ENCODE assay signal across 8 cellular contexts in the genomic region with DNA sequence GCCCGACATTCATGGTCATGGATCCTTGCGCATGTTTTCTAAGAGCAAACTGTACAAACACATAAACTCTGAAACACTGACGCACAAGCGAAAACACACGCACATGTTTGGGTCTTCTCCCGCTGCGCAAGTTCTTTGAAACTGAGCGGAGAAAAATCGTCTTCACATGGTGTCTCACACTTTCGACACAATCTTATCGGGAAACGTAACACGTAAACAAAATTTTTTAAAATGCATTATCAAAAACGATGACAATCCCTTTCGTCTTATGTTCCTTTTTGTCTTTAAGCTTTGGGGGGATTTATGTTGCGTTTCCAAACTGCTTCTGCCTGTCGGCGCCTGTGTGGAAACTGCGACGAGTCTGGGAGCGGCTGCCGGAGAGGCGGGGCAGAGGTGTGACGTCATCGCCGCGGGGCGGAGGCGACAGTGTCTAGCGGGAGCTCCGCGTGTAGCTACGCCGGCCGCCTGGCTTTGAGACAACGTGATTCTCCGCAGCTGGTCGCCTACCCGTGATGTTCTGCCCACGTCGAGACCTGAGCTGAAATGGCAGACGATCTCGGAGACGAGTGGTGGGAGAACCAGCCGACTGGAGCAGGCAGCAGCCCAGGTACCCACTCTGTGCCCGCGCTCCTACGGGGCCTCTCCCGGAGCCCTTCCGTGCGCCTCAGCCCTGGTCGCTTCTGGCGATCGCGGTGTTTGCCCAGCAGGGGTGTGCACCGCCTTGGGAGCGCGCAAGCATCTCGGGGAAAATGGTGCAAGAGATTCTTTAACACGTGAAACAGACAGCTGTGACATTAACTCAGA. TPM values are rescaled to one million over a fixed set of nuclear protein-coding genes. Genes with fewer than 3 reads are reported as not detected.
DNase-seq lines count a peak whose midpoint lies in the region; TF ChIP-seq lines count a peak whose summit lies in the region.

TSS of gene CMSS1 (plus strand) at position 426 of the 804 bp plus-strand sequence.

- no peak within 1 kb of the TSS for H2AK5ac ChIP-seq in neuronal stem cell (ENCODE audit: low read depth, low read length)

- no peak within 1 kb of the TSS for H4K8ac ChIP-seq in neuronal stem cell (ENCODE audit: low read depth, low read length)

- no peak for TF ChIP-seq CTCF in subcutaneous adipose tissue (IDR thresholded peaks at IDR 0.05; ENCODE audit: low read depth)

- DNase-seq in GM04504 (ENCODE audit: low read depth) (peak; percentile 71), HEK293T (ENCODE audit: extremely low spot score) (peak; percentile 91), MV-4-11 (lab: John Stamatoyannopoulos, UW) (peak; percentile 86), SK-MEL-5 (ENCODE audit: low read depth, low spot score) (peak; percentile 91), foreskin melanocyte (peak; percentile 93), neuronal stem cell (ENCODE audit: low spot score) (peak; percentile 90)
- DNase-seq in activated naive CD4-positive, alpha-beta T cell treated with Interleukin-2 at 50 U/mL for 16 hours: peak; percentile 97

- peak within 1 kb of the TSS; percentile 58 for H3K18ac ChIP-seq in neuronal stem cell (ENCODE audit: low read length)

- H3K4me1 ChIP-seq in neuronal stem cell (ENCODE audit: control insufficient read depth in 2 of 2, insufficient read depth in 1 of 2, low read depth in 1 of 2, low read length in 2 of 2): peaks cover 3 to 8% of the 10 kb centered on the region in 2 donors

- no peak within 1 kb of the TSS for H3K14ac ChIP-seq in neuronal stem cell (ENCODE audit: low read length)

- H3K4me3 ChIP-seq in neuronal stem cell (ENCODE audit: low read length in 2 of 2): peak within 1 kb of the TSS; percentile 92 to 98

- peak within 1 kb of the TSS; percentile 87 for H3K9ac ChIP-seq in neuronal stem cell (ENCODE audit: low read depth, low read length, poor library complexity)

- H3K4ac ChIP-seq in neuronal stem cell (ENCODE audit: low read length): no peak within 1 kb of the TSS

- no peaks in the 10 kb centered on the region for H3K36me3 ChIP-seq in neuronal stem cell (replicated peaks in 1 of 2; ENCODE audit: control insufficient read depth in 2 of 2, insufficient read depth in 2 of 2, low read length in 2 of 2)

- no peak within 1 kb of the TSS for H2BK120ac ChIP-seq in neuronal stem cell (ENCODE audit: low read depth, low read length)

- POLR2A ChIA-PET in HEK293T (lab: Yijun Ruan, JAX): interaction anchor here (0.6 to 1.9 kb wide), 13 partner anchors 9 to 445 kb away, joined by 3 to 13 read pairs (median 3); partner anchors contain the start of gene TBC1D23

- H2AFZ ChIP-seq in neuronal stem cell (ENCODE audit: low read length): peak within 1 kb of the TSS; percentile 97

- no peaks in the 10 kb centered on the region for H3K79me1 ChIP-seq in neuronal stem cell (ENCODE audit: low read depth, low read length)

- CTCF ChIA-PET in HEK293T (lab: Yijun Ruan, JAX): interaction anchor here (2.0 kb wide), 1 partner anchor 9 kb away, joined by 5 read pairs; no protein-coding TSS in a partner anchor

- no CpG with 5 or more reads among the region's 60 CpGs for WGBS in neuronal stem cell (ENCODE audit: extremely low coverage in 2 of 2, insufficient read length in 2 of 2, insufficient replicate concordance in 1 of 2), 2 donors

- H3K27me3 ChIP-seq in neuronal stem cell (ENCODE audit: control insufficient read depth in 3 of 3, insufficient read depth in 3 of 3, low read depth in 1 of 3, low read length in 3 of 3): no peaks in the 10 kb centered on the region

- no peak within 1 kb of the TSS for H2BK5ac ChIP-seq in neuronal stem cell (ENCODE audit: low read length)

- H3K27ac ChIP-seq in neuronal stem cell (replicated peaks; ENCODE audit: low read length): no peak within 1 kb of the TSS

- peak within 1 kb of the TSS; percentile 69 for H3K4me2 ChIP-seq in neuronal stem cell (ENCODE audit: insufficient read depth, low read length, poor library complexity, severe bottlenecking)

- H3K9me3 ChIP-seq in neuronal stem cell (replicated peaks in 1 of 2; ENCODE audit: control insufficient read depth in 2 of 2, insufficient read depth in 1 of 2, low read depth in 1 of 2, low read length in 2 of 2): no peaks in the 10 kb centered on the region

- H2BK12ac ChIP-seq in neuronal stem cell (ENCODE audit: low read length): no peak within 1 kb of the TSS

- H4K91ac ChIP-seq in neuronal stem cell (ENCODE audit: low read depth, low read length, poor library complexity): no peak within 1 kb of the TSS

- in situ Hi-C loops in SK-MEL-5 (cut with HindIII; ENCODE audit: low pct_unique_long_range_greater_than_20kb, low sequenced_read_pairs): no loop called here

- H3K23ac ChIP-seq in neuronal stem cell (ENCODE audit: low read depth, low read length, poor library complexity): peak within 1 kb of the TSS; percentile 87

- H2BK15ac ChIP-seq in neuronal stem cell (ENCODE audit: low read length): no peak within 1 kb of the TSS

TF ChIP-seq in HEK293T, 16 proteins besides CTCF, POLR2A, EP300 and RAD21:
- TF ChIP-seq NFRKB (IDR thresholded peaks at IDR 0.05) (peak; percentile 68; the same call in 1 of the 2 replicates), ARNT (IDR thresholded peaks at IDR 0.05) (no peak), SP1 (IDR thresholded peaks at IDR 0.05) (no peak), TARDBP (IDR thresholded peaks at IDR 0.05) (peak; percentile 29; the same call in 1 of the 2 replicates), HDGF (IDR thresholded peaks at IDR 0.05; ENCODE audit: borderline replicate concordance) (no peak), LEF1 (IDR thresholded peaks at IDR 0.05; ENCODE audit: borderline replicate concordance) (peak; percentile 61; the same call in 1 of the 2 replicates), L3MBTL2 (conservative IDR thresholded peaks at IDR 0.05) (peak; percentile 98), FOXM1 (IDR thresholded peaks at IDR 0.05; ENCODE audit: borderline replicate concordance) (no peak), ELF4 (IDR thresholded peaks at IDR 0.05) (peak; percentile 8; the same call in 1 of the 2 replicates), SUZ12 (IDR thresholded peaks at IDR 0.05) (no peak), CTBP1 (IDR thresholded peaks at IDR 0.05; ENCODE audit: borderline replicate concordance) (no peak; the same call in 1 of the 2 replicates), BHLHE40 (IDR thresholded peaks at IDR 0.05; ENCODE audit: borderline replicate concordance) (no peak), FOXK2 (IDR thresholded peaks at IDR 0.05) (peak; percentile 65; the same call in 1 of the 2 replicates), FOXA1 (IDR thresholded peaks at IDR 0.05) (no peak), ZNF384 (IDR thresholded peaks at IDR 0.05) (no peak)
- TF ChIP-seq, protein P1, sequence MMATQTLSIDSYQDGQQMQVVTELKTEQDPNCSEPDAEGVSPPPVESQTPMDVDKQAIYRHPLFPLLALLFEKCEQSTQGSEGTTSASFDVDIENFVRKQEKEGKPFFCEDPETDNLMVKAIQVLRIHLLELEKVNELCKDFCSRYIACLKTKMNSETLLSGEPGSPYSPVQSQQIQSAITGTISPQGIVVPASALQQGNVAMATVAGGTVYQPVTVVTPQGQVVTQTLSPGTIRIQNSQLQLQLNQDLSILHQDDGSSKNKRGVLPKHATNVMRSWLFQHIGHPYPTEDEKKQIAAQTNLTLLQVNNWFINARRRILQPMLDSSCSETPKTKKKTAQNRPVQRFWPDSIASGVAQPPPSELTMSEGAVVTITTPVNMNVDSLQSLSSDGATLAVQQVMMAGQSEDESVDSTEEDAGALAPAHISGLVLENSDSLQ (IDR thresholded peaks at IDR 0.05): no peak

RNA-seq across cellular contexts. Expression of gene CMSS1, which starts in this region (rescaled TPM):
- 50.7 and 51.7 TPM in 2 replicates for total RNA-seq in SK-MEL-5 (2014; rRNA removed; shearing (Covaris generic))
- 30.7 and 31.8 TPM in 2 replicates for polyA plus RNA-seq in SK-MEL-5 (2015; cell fraction: cytosol; rRNA removed)
- polyA plus RNA-seq in SK-MEL-5 (2015; cell fraction: nucleus; rRNA removed): 16.7 and 28.0 TPM in 2 replicates
- polyA plus RNA-seq in neuronal stem cell (2013, experiment 1 of 2): 96.3 TPM
- polyA plus RNA-seq in neuronal stem cell (2013, experiment 2 of 2): 93.1 TPM
- total RNA-seq in subcutaneous adipose tissue: 10 to 100 TPM in 3 of 4 donors, 1 to 10 TPM in 1; 9.9 to 32.1 (median 19.1) TPM
